20 cellular contexts compared by ENCODE assay signal in genomic region chr6:144580771-144581170, GRCh38.
"Had no signal": no experiment of that assay in that cellular context is flagged by ENCODE, and none has a peak within 500 bp of the region (broad histone marks: within the 10 kb centered on the region; RNA-seq: fewer than 3 reads in every experiment).

No MANE protein-coding gene starts in this region.

- H3K27me3 Mint-ChIP-seq: naive thymus-derived CD8-positive, alpha-beta T cell; progenitor cell of endocrine pancreas had no signal

- H3K27ac Mint-ChIP-seq: progenitor cell of endocrine pancreas had no signal

- DNase-seq: activated CD4-positive, alpha-beta T cell treated with anti-CD3 and anti-CD28 coated beads for 1 hour; activated CD4-positive, alpha-beta T cell treated with anti-CD3 and anti-CD28 coated beads, Interleukin-2, amount 50 U/mL, for 48 hours; activated CD8-positive, alpha-beta memory T cell treated with anti-CD3 and anti-CD28 coated beads, Interleukin-2, amount 50 U/mL, for 4 hours; activated naive CD4-positive, alpha-beta T cell; islet precursor cell; mucosa of descending colon; naive thymus-derived CD8-positive, alpha-beta T cell; right cardiac atrium; stimulated activated CD4-positive, alpha-beta T cell treated with anti-CD3 and anti-CD28 coated beads, Interleukin-4, amount 100 ng/mL, for 4 hours; stimulated activated CD8-positive, alpha-beta memory T cell treated with anti-CD3 and anti-CD28 coated beads, Interleukin-4, amount 100 ng/mL, for 48 hours; stimulated activated naive CD4-positive, alpha-beta T cell treated with Interleukin-2 at 50 U/mL for 16 hours; substantia nigra; SW 1271; T1000; uterus had no signal

- H3K9me3 ChIP-seq: esophagus muscularis mucosa, mucosa of descending colon, tibial nerve, uterus had no signal

- ATAC-seq: left lobe of liver; mucosa of descending colon; naive thymus-derived CD8-positive, alpha-beta T cell; right cardiac atrium had no signal

- H3K4me3 ChIP-seq: esophagus muscularis mucosa, mucosa of descending colon, skin epidermis, tibial nerve, uterus had no signal

- H3K27ac ChIP-seq: esophagus muscularis mucosa, skin epidermis, tibial nerve, uterus had no signal

- H3K9me3 Mint-ChIP-seq: naive thymus-derived CD8-positive, alpha-beta T cell had no signal

- H3K36me3 ChIP-seq: uterus had no signal

- H3K27me3 ChIP-seq: esophagus muscularis mucosa, tibial nerve, uterus had no signal
